ENCODE assay signal across 28 cellular contexts in the genomic region with DNA sequence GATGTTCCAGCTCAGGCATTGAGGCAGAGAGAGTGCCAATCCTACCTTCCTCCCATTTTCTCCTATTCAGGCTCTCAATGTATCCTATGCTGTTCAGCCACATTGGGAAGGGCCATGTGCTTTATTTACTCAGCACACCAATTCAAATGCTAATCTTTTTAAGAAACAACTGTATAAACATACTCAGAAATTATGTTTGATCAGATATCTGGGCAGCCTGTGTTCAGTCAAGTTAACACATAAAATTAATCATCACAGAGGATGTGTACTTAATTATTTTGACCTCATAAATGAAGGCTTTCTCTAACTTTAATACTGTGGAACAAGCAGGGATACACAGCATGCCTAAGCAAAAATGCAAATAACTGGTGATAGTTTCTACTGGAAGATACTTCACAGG.
"Had no signal": no experiment of that assay in that cellular context is flagged by ENCODE, and none has a peak within 500 bp of the region (broad histone marks: within the 10 kb centered on the region; RNA-seq: fewer than 3 reads in every experiment).

No MANE protein-coding gene starts in this region.

- H3K27ac Mint-ChIP-seq: effector memory CD8-positive, alpha-beta T cell; mesothelial cell of epicardium; naive thymus-derived CD4-positive, alpha-beta T cell; nephron; neural progenitor cell; progenitor cell of endocrine pancreas; stimulated activated naive CD8-positive, alpha-beta T cell treated with anti-CD3 and anti-CD28 coated beads, Interleukin-15, amount 100 ng/mL, for 72 hours had no signal

- H3K27ac ChIP-seq: esophagus squamous epithelium, heart right ventricle, left lung, neural progenitor cell, parathyroid adenoma, right lobe of liver, suprapubic skin, transverse colon, upper lobe of right lung, uterus had no signal

- H3K9me3 ChIP-seq: esophagus squamous epithelium, left lung, right lobe of liver, suprapubic skin, transverse colon, upper lobe of right lung, uterus had no signal

- H3K27me3 ChIP-seq: esophagus squamous epithelium, heart right ventricle, left lung, neural progenitor cell, right lobe of liver, suprapubic skin, transverse colon, upper lobe of right lung, uterus had no signal

- H3K36me3 ChIP-seq: esophagus squamous epithelium, heart right ventricle, left lung, neural progenitor cell, right lobe of liver, suprapubic skin, transverse colon, upper lobe of right lung, uterus had no signal

- H3K27me3 Mint-ChIP-seq: effector memory CD8-positive, alpha-beta T cell; naive thymus-derived CD4-positive, alpha-beta T cell; progenitor cell of endocrine pancreas; stimulated activated naive CD8-positive, alpha-beta T cell treated with anti-CD3 and anti-CD28 coated beads, Interleukin-15, amount 100 ng/mL, for 72 hours had no signal

- H3K4me2 ChIP-seq: neural progenitor cell had no signal

- DNase-seq: effector memory CD8-positive, alpha-beta T cell; erythroblast; esophagus squamous epithelium; foreskin melanocyte; glutamatergic neuron; heart right ventricle; hippocampal formation; left cardiac atrium; left lung; mesenchymal stem cell; naive thymus-derived CD4-positive, alpha-beta T cell; right lobe of liver; small intestine; stimulated activated CD4-positive, alpha-beta T cell treated with anti-CD3 and anti-CD28 coated beads, Interleukin-12 subunit alpha, Interleukin-12 subunit beta, amount 100 ng/mL, for 4 hours; stimulated activated CD4-positive, alpha-beta T cell treated with anti-CD3 and anti-CD28 coated beads, Interleukin-1b, Interleukin-23, amount 100 ng/mL, for 48 hours; stimulated activated CD4-positive, alpha-beta T cell treated with anti-CD3 and anti-CD28 coated beads, Interleukin-4, amount 100 ng/mL, for 1 hour; stimulated activated CD8-positive, alpha-beta memory T cell treated with anti-CD3 and anti-CD28 coated beads, Interleukin-4, amount 100 ng/mL, for 48 hours; stimulated activated naive CD4-positive, alpha-beta T cell; stimulated activated naive CD8-positive, alpha-beta T cell treated with anti-CD3 and anti-CD28 coated beads, Interleukin-15, amount 100 ng/mL, for 72 hours; transverse colon; upper lobe of right lung; uterus had no signal

- H3K4me1 ChIP-seq: esophagus squamous epithelium, heart right ventricle, left lung, neural progenitor cell, parathyroid adenoma, right lobe of liver, suprapubic skin, transverse colon, upper lobe of right lung, uterus had no signal

- H3K4me3 ChIP-seq: esophagus squamous epithelium, heart right ventricle, left lung, neural progenitor cell, right lobe of liver, suprapubic skin, transverse colon, upper lobe of right lung, uterus had no signal

- H3K9ac ChIP-seq: neural progenitor cell, parathyroid adenoma had no signal

- H3K36me3 Mint-ChIP-seq: mesothelial cell of epicardium; naive thymus-derived CD4-positive, alpha-beta T cell; neural progenitor cell had no signal

- H3K9me3 Mint-ChIP-seq: nephron; neural progenitor cell; stimulated activated naive CD8-positive, alpha-beta T cell treated with anti-CD3 and anti-CD28 coated beads, Interleukin-15, amount 100 ng/mL, for 72 hours had no signal

- H3K79me2 ChIP-seq: parathyroid adenoma had no signal

- ATAC-seq: effector memory CD8-positive, alpha-beta T cell; heart right ventricle; left cardiac atrium; left lung; naive thymus-derived CD4-positive, alpha-beta T cell; right lobe of liver; stimulated activated naive CD8-positive, alpha-beta T cell treated with anti-CD3 and anti-CD28 coated beads, Interleukin-15, amount 100 ng/mL, for 72 hours; upper lobe of right lung had no signal

- H2AFZ ChIP-seq: neural progenitor cell, parathyroid adenoma had no signal

- H3K4me1 Mint-ChIP-seq: mesothelial cell of epicardium; naive thymus-derived CD4-positive, alpha-beta T cell; nephron; neural progenitor cell; stimulated activated naive CD8-positive, alpha-beta T cell treated with anti-CD3 and anti-CD28 coated beads, Interleukin-15, amount 100 ng/mL, for 72 hours had no signal

- H3K4me3 Mint-ChIP-seq: effector memory CD8-positive, alpha-beta T cell; mesothelial cell of epicardium; naive thymus-derived CD4-positive, alpha-beta T cell; nephron; neural progenitor cell; stimulated activated naive CD8-positive, alpha-beta T cell treated with anti-CD3 and anti-CD28 coated beads, Interleukin-15, amount 100 ng/mL, for 72 hours had no signal
